ENCODE assay signal across 30 cellular contexts in genomic region chr2:187709063-187709462, GRCh38.
"Had no signal": no experiment of that assay in that cellular context is flagged by ENCODE, and none has a peak within 500 bp of the region (broad histone marks: within the 10 kb centered on the region; RNA-seq: fewer than 3 reads in every experiment).

No MANE protein-coding gene starts in this region.

- H3K79me2 ChIP-seq: parathyroid adenoma had no signal

- DNase-seq: hypothalamus; immature natural killer cell; kidney; left colon; left ventricle myocardium inferior; midbrain; mucosa of descending colon; naive thymus-derived CD4-positive, alpha-beta T cell; occipital lobe; right lobe of liver; stimulated activated CD4-positive, alpha-beta T cell treated with anti-CD3 and anti-CD28 coated beads, Interleukin-1b, Interleukin-23, amount 100 ng/mL, for 48 hours; stimulated activated CD4-positive, alpha-beta T cell treated with anti-CD3 and anti-CD28 coated beads, Interleukin-2, amount 100 ng/mL, for 48 hours; stimulated activated CD4-positive, alpha-beta T cell treated with anti-CD3 and anti-CD28 coated beads, Interleukin-4, amount 100 ng/mL, for 4 hours; stimulated activated CD8-positive, alpha-beta memory T cell treated with anti-CD3 and anti-CD28 coated beads, Interleukin-4, amount 100 ng/mL, for 48 hours; stimulated activated naive CD8-positive, alpha-beta T cell treated with anti-CD3 and anti-CD28 coated beads, Interleukin-15, Interleukin-2, amounts not matched to agents 100 U/mL and 50 U/mL, for 24 hours; stomach; testis; thyroid gland; transverse colon; upper lobe of left lung had no signal

- H3K27me3 Mint-ChIP-seq: natural killer cell treated with Interleukin-12 subunit alpha and Interleukin-12 subunit beta and Interleukin-15 and Interleukin-18, amount 100 ng/mL, for 72 hours; progenitor cell of endocrine pancreas; stimulated activated memory B cell treated with anti-CD40 and anti-IgM and Interleukin-4, amounts not matched to agents 10 μg/mL and 1 μg/mL and 100 μg/mL, for 72 hours had no signal

- H3K9ac ChIP-seq: parathyroid adenoma had no signal

- H3K27ac Mint-ChIP-seq: immature natural killer cell; naive thymus-derived CD4-positive, alpha-beta T cell; natural killer cell treated with Interleukin-12 subunit alpha and Interleukin-12 subunit beta and Interleukin-15 and Interleukin-18, amount 100 ng/mL, for 72 hours; progenitor cell of endocrine pancreas; stimulated activated memory B cell treated with anti-CD40 and anti-IgM and Interleukin-4, amounts not matched to agents 10 μg/mL and 1 μg/mL and 100 μg/mL, for 72 hours had no signal

- ATAC-seq: left colon; mucosa of descending colon; naive thymus-derived CD4-positive, alpha-beta T cell; natural killer cell treated with Interleukin-12 subunit alpha and Interleukin-12 subunit beta and Interleukin-15 and Interleukin-18, amount 100 ng/mL, for 72 hours; right lobe of liver; stimulated activated memory B cell treated with anti-CD40 and anti-IgM and Interleukin-4, amounts not matched to agents 10 μg/mL and 1 μg/mL and 100 μg/mL, for 72 hours; stimulated activated naive CD8-positive, alpha-beta T cell treated with anti-CD3 and anti-CD28 coated beads, Interleukin-15, Interleukin-2, amounts not matched to agents 100 U/mL and 50 U/mL, for 24 hours had no signal

- H3K36me3 ChIP-seq: left ventricle myocardium inferior, neutrophil, right atrium auricular region, right lobe of liver, stomach, thyroid gland, transverse colon, upper lobe of left lung had no signal

- H3K4me2 ChIP-seq: smooth muscle cell had no signal

- H3K4me1 ChIP-seq: left ventricle myocardium inferior, parathyroid adenoma, right atrium auricular region, right lobe of liver, stomach, testis, thyroid gland, transverse colon, upper lobe of left lung had no signal

- FAIRE-seq: islet of Langerhans, kidney had no signal

- H3K4me3 Mint-ChIP-seq: immature natural killer cell; naive thymus-derived CD4-positive, alpha-beta T cell; natural killer cell treated with Interleukin-12 subunit alpha and Interleukin-12 subunit beta and Interleukin-15 and Interleukin-18, amount 100 ng/mL, for 72 hours; neural crest cell; stimulated activated memory B cell treated with anti-CD40 and anti-IgM and Interleukin-4, amounts not matched to agents 10 μg/mL and 1 μg/mL and 100 μg/mL, for 72 hours had no signal

- H3K4me1 Mint-ChIP-seq: immature natural killer cell; naive thymus-derived CD4-positive, alpha-beta T cell; neural crest cell; stimulated activated memory B cell treated with anti-CD40 and anti-IgM and Interleukin-4, amounts not matched to agents 10 μg/mL and 1 μg/mL and 100 μg/mL, for 72 hours had no signal

- H3K9me3 Mint-ChIP-seq: neural crest cell had no signal

- H3K36me3 Mint-ChIP-seq: immature natural killer cell; naive thymus-derived CD4-positive, alpha-beta T cell; natural killer cell treated with Interleukin-12 subunit alpha and Interleukin-12 subunit beta and Interleukin-15 and Interleukin-18, amount 100 ng/mL, for 72 hours; stimulated activated memory B cell treated with anti-CD40 and anti-IgM and Interleukin-4, amounts not matched to agents 10 μg/mL and 1 μg/mL and 100 μg/mL, for 72 hours had no signal

- H2AFZ ChIP-seq: parathyroid adenoma had no signal

- H3K9me3 ChIP-seq: left ventricle myocardium inferior, mucosa of descending colon, neutrophil, right atrium auricular region, right lobe of liver, stomach, testis, thyroid gland, transverse colon, upper lobe of left lung had no signal

- H3K27me3 ChIP-seq: neutrophil, right atrium auricular region, right lobe of liver, stomach, testis, thyroid gland, transverse colon, upper lobe of left lung had no signal

- H3K27ac ChIP-seq: left ventricle myocardium inferior, neutrophil, parathyroid adenoma, right atrium auricular region, right lobe of liver, stomach, testis, thyroid gland, transverse colon, upper lobe of left lung had no signal

- H3K4me3 ChIP-seq: left ventricle myocardium inferior, lung, mucosa of descending colon, right atrium auricular region, right lobe of liver, smooth muscle cell, stomach, testis, thyroid gland, transverse colon, upper lobe of left lung had no signal
